ENCODE assay signal across 8 cellular contexts in genomic region chr6:28659250-28659566, GRCh38.
DNase-seq lines count a peak whose midpoint lies in the region; ATAC-seq and TF ChIP-seq lines count a peak whose summit lies in the region.
"Had no signal": no experiment of that assay in that cellular context is flagged by ENCODE, and none has a peak within 500 bp of the region (broad histone marks: within the 10 kb centered on the region; RNA-seq: fewer than 3 reads in every experiment).

No MANE protein-coding gene starts in this region.

- H3K27ac ChIP-seq in PC-3 (ENCODE audit: low read length) (no peak overlapping the region), psoas muscle (no peak overlapping the region)

- DNase-seq in PC-3 (no peak), epithelial cell of esophagus (ENCODE audit: low read depth) (no peak), psoas muscle (no peak), UCSD-AML1 (lab: John Stamatoyannopoulos, UW; ENCODE audit: unreplicated experiment) (no peak), lower leg skin (ENCODE audit: low spot score in 2 of 2) (no peak), GM03348 (ENCODE audit: low spot score) (no peak)
- DNase-seq: left ventricle myocardium superior had no signal

- peak overlapping the region; percentile 69 for H2AFZ ChIP-seq in PC-3 (ENCODE audit: low read length)

- TF ChIP-seq CTCF in PC-3 (conservative IDR thresholded peaks at IDR 0.05; ENCODE audit: low read depth, low read length), result no peak
- no peak for TF ChIP-seq CTCF in epithelial cell of esophagus (IDR thresholded peaks at IDR 0.05; ENCODE audit: insufficient read depth, low read depth, low read length, missing control alignments)
- TF ChIP-seq CTCF in psoas muscle (IDR thresholded peaks at IDR 0.05), result no peak
- TF ChIP-seq CTCF in lower leg skin (IDR thresholded peaks at IDR 0.05), result no peak

- H3K9ac ChIP-seq in PC-3 (ENCODE audit: low read length), result no peak overlapping the region

- no peak for TF ChIP-seq POLR2A in lower leg skin (IDR thresholded peaks at IDR 0.05)

- POLR2A ChIA-PET in PC-3 (lab: Charles Lee; ENCODE audit: unreplicated experiment), result no interaction called here

- intact Hi-C loops in PC-3 (cut with micrococcal nuclease), result no loop called here
- intact Hi-C loops in psoas muscle (cut with DNase I), result no loop called here
- intact Hi-C loops in lower leg skin (cut with DNase I; ENCODE audit: low total_unique reads), result no loop called here

- no TSS peak for BruUV-seq in PC-3 (replicated peaks; lab: Mats Ljungman, UMichigan)

- peaks cover 7% of the 10 kb centered on the region for H3K4me1 ChIP-seq in PC-3 (ENCODE audit: insufficient read depth, low read length)
- no peaks in the 10 kb centered on the region for H3K4me1 ChIP-seq in psoas muscle

- H3K4me3 ChIP-seq in GM08714 (ENCODE audit: low read length) (peak overlapping the region; percentile 75; the same call in 1 of the 2 replicates), PC-3 (ENCODE audit: low read length) (peak overlapping the region; percentile 69), epithelial cell of esophagus (ENCODE audit: low read length) (peak overlapping the region; percentile 20), psoas muscle (peak overlapping the region; percentile 51), lower leg skin (ENCODE audit: low read depth, poor library complexity, severe bottlenecking) (no peak overlapping the region)

- peak overlapping the region; percentile 87 for H3K4me2 ChIP-seq in PC-3 (ENCODE audit: low read length)

- no peaks in the 10 kb centered on the region for H3K36me3 ChIP-seq in PC-3 (ENCODE audit: low read depth, low read length)
- no peaks in the 10 kb centered on the region for H3K36me3 ChIP-seq in psoas muscle (ENCODE audit: insufficient read depth in 1 of 2, low read depth in 1 of 2)

- no peaks in the 10 kb centered on the region for H4K20me1 ChIP-seq in PC-3 (ENCODE audit: low read length)

- H3K9me3 ChIP-seq in PC-3 (ENCODE audit: low read length), result no peaks in the 10 kb centered on the region
- no peaks in the 10 kb centered on the region for H3K9me3 ChIP-seq in psoas muscle

- no peak; the same call in 1 of the 2 replicates for ATAC-seq in PC-3
- ATAC-seq in psoas muscle, result no peak
- ATAC-seq: left ventricle myocardium superior had no signal

- H3K79me2 ChIP-seq in PC-3 (ENCODE audit: low read length), result no peaks in the 10 kb centered on the region

- 16 to 23% (median 21%) methylated on average over 2 of the region's 2 CpGs for WGBS in psoas muscle, 3 donors
- 41 to 50% methylated on average over 2 of the region's 2 CpGs for WGBS in lower leg skin, 2 donors

- no peaks in the 10 kb centered on the region for H3K9me2 ChIP-seq in PC-3 (replicated peaks; ENCODE audit: low read length)

- no peaks in the 10 kb centered on the region for H3F3A ChIP-seq in PC-3 (ENCODE audit: low read length, unreplicated experiment)

- H3K27me3 ChIP-seq in PC-3 (ENCODE audit: low read length) (no peaks in the 10 kb centered on the region), psoas muscle (ENCODE audit: insufficient read depth in 3 of 3, low read length in 2 of 3) (peaks cover 4 to 38% (median 6%) of the 10 kb centered on the region in 3 donors)

- CTCF ChIA-PET in PC-3 (lab: Charles Lee), result no interaction called here
